ENCODE assay signal across 1 cellular context in the genomic region with DNA sequence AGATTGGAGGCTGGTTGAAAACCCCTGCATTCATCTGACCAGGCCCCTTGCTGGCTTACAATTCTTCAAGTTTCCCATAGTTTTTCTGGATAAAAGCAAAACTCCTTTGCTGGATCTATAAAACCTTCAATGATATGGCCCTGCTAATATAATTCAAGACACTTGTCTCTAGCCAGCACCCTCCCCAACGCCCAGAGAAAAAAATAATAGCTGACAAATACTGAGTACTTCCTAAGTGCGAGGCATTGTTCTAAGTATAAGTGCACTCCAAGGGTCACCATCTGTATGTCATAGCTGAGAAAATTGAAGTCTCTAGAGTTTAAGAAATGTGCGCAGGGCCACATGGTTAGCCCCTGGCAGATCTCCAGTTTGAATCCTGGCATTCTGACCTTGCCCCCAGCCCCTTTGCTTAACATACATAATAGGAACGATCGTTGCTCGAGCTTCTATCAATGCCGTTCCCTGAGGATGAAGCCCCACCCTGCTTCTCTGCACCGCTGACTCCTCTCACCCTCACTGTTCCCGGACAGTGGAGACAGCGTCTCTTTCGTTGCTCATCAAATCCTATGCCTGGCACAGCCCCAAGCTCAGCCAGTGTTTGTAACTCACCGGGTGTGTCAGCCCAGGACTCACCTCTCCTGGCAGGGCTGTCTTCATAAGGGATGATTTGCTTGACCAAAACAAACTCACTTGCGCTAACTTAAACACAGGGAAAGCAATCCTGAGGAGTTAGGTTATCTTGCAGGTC.
TF ChIP-seq lines count a peak whose summit lies in the region.

No MANE protein-coding gene starts in this region.

TF ChIP-seq in IMR-90, 13 proteins besides CTCF, POLR2A, EP300 and RAD21 (continued from another document):
- no peak for TF ChIP-seq FOS (IDR thresholded peaks at IDR 0.05; ENCODE audit: low read depth, low read length)
- TF ChIP-seq SMC3 (IDR thresholded peaks at IDR 0.05; ENCODE audit: low read depth, low read length), result no peak
- no peak for TF ChIP-seq CHD1 (IDR thresholded peaks at IDR 0.05; ENCODE audit: low read depth, low read length)
- TF ChIP-seq MXI1 (IDR thresholded peaks at IDR 0.05; ENCODE audit: borderline replicate concordance, low read depth, low read length), result no peak
